8 cellular contexts compared by ENCODE assay signal in genomic region chr9:94374176-94375056, GRCh38. TPM values are rescaled to one million over a fixed set of nuclear protein-coding genes. Genes with fewer than 3 reads are reported as not detected.
DNase-seq lines count a peak whose midpoint lies in the region; TF ChIP-seq lines count a peak whose summit lies in the region.
"Not testable (repeated sequence)": the region's sequence is repeated elsewhere in the genome, so short reads cannot be mapped to it uniquely, and the experiment has no call there.

No MANE protein-coding gene starts in this region.

- not testable (repeated sequence) for H3K9me2 ChIP-seq in Loucy (replicated peaks; ENCODE audit: low read depth, low read length)

- H3F3A ChIP-seq in Loucy (ENCODE audit: low read depth), result not testable (repeated sequence)

- not testable (repeated sequence) for H2AK5ac ChIP-seq in H9 (ENCODE audit: insufficient read length, low read length)

- not testable (repeated sequence) for H3K4ac ChIP-seq in H9 (ENCODE audit: low read depth, low read length)

- CTCF ChIA-PET in RWPE1 (lab: Yijun Ruan, JAX), result interaction anchor here (0.6 kb wide), 1 partner anchor 808 kb away, joined by 3 read pairs; no protein-coding TSS in a partner anchor

- H3K27me3 Mint-ChIP-seq in H9 (ENCODE audit: low read depth), result peaks cover 22% of the 10 kb centered on the region
- not testable (repeated sequence) for H3K27me3 Mint-ChIP-seq in activated T-helper 2 cell treated with anti-CD3 and anti-CD28 coated beads, Interferon-gamma antibody, Interleukin-2, Interleukin-4, amounts not matched to agents 10 μg/mL and 5 μg/mL and 100 μg/mL, durations not matched to agents 14 hours and 24 hours and 36 hours (ENCODE audit: low read depth)
- H3K27me3 Mint-ChIP-seq in nephron (ENCODE audit: low read depth), result peaks cover 14% of the 10 kb centered on the region

- not testable (repeated sequence) for H3K14ac ChIP-seq in H9 (ENCODE audit: insufficient read depth, low read length)

- not testable (repeated sequence) for H3K36me3 ChIP-seq in Loucy (ENCODE audit: insufficient read depth, low read length)

- not testable (repeated sequence) for H3K79me2 ChIP-seq in H9 (ENCODE audit: insufficient read depth, low read length)
- H3K79me2 ChIP-seq in Loucy (ENCODE audit: insufficient read depth, low read length), result peaks cover 15% of the 10 kb centered on the region

- H3K27ac Mint-ChIP-seq in H9, result peak overlapping the region; percentile 88 to 91 (median 88); a peak in 3 of 7 replicates
- peak overlapping the region; percentile 93 for H3K27ac Mint-ChIP-seq in activated T-helper 2 cell treated with anti-CD3 and anti-CD28 coated beads, Interferon-gamma antibody, Interleukin-2, Interleukin-4, amounts not matched to agents 10 μg/mL and 5 μg/mL and 100 μg/mL, durations not matched to agents 14 hours and 24 hours and 36 hours
- peak overlapping the region; percentile 86 to 98 (median 94) for H3K27ac Mint-ChIP-seq in nephron

- not testable (repeated sequence) for H3T11ph ChIP-seq in H9 (ENCODE audit: low read length)

- not testable (repeated sequence) for H3K36me3 Mint-ChIP-seq in H9 (ENCODE audit: insufficient read depth in 1 of 3, low read depth in 3 of 3); activated T-helper 2 cell treated with anti-CD3 and anti-CD28 coated beads, Interferon-gamma antibody, Interleukin-2, Interleukin-4, amounts not matched to agents 10 μg/mL and 5 μg/mL and 100 μg/mL, durations not matched to agents 14 hours and 24 hours and 36 hours (ENCODE audit: low read depth); nephron (ENCODE audit: low read depth)

- H3K18ac ChIP-seq in H9 (ENCODE audit: insufficient read length, low read depth, low read length), result not testable (repeated sequence)

- DNase-seq in G401 (ENCODE audit: low spot score) (peak; percentile 91), H9 (peak; percentile 93), RWPE1 (ENCODE audit: low spot score) (peak; percentile 94), fibroblast of pulmonary artery (ENCODE audit: low read depth) (peak; percentile 87)
- peak; percentile 90 for DNase-seq in activated T-helper 2 cell treated with anti-CD3 and anti-CD28 coated beads, Interferon-gamma antibody, Interleukin-2, Interleukin-4, amounts not matched to agents 10 μg/mL and 5 μg/mL and 100 μg/mL, durations not matched to agents 14 hours and 24 hours and 36 hours (ENCODE audit: low spot score)
- peak; percentile 94 for DNase-seq in stimulated activated naive CD4-positive, alpha-beta T cell treated with Interleukin-2 at 50 U/mL for 16 hours (lab: John Stamatoyannopoulos, UW)

- H3K4me3 Mint-ChIP-seq in H9 (peak overlapping the region; percentile 85 to 91), nephron (peak overlapping the region; percentile 90 to 96 (median 95))
- H3K4me3 Mint-ChIP-seq in activated T-helper 2 cell treated with anti-CD3 and anti-CD28 coated beads, Interferon-gamma antibody, Interleukin-2, Interleukin-4, amounts not matched to agents 10 μg/mL and 5 μg/mL and 100 μg/mL, durations not matched to agents 14 hours and 24 hours and 36 hours (ENCODE audit: low read depth), result peak overlapping the region; percentile 88

- not testable (repeated sequence) for H2BK12ac ChIP-seq in H9 (ENCODE audit: insufficient read length, low read depth, low read length)

- H3K4me1 ChIP-seq in H9 (ENCODE audit: insufficient read depth, low read length); Loucy (ENCODE audit: insufficient read depth, low read length, poor library complexity, severe bottlenecking): not testable (repeated sequence)

- not testable (repeated sequence) for H2BK15ac ChIP-seq in H9 (ENCODE audit: low read depth, low read length)

- H2BK120ac ChIP-seq in H9 (ENCODE audit: low read depth, low read length, poor library complexity, severe bottlenecking), result not testable (repeated sequence)

- H3K4me3 ChIP-seq in Loucy (ENCODE audit: low read length, poor library complexity, severe bottlenecking) (peak overlapping the region; percentile 73), fibroblast of pulmonary artery (replicated peaks; ENCODE audit: low read depth, low read length) (peak overlapping the region; percentile 57)

- H3K9me3 Mint-ChIP-seq in H9; activated T-helper 2 cell treated with anti-CD3 and anti-CD28 coated beads, Interferon-gamma antibody, Interleukin-2, Interleukin-4, amounts not matched to agents 10 μg/mL and 5 μg/mL and 100 μg/mL, durations not matched to agents 14 hours and 24 hours and 36 hours; nephron: not testable (repeated sequence)

- not testable (repeated sequence) for H4K91ac ChIP-seq in H9 (ENCODE audit: insufficient read length, low read depth, low read length)

- not testable (repeated sequence) for H3K27ac ChIP-seq in H9 (ENCODE audit: insufficient read length, low read depth, low read length)
- peak overlapping the region; percentile 86 for H3K27ac ChIP-seq in RWPE1

- not testable (repeated sequence) for H3K9ac ChIP-seq in H9 (ENCODE audit: extremely low read depth, insufficient read length, low read length)
- H3K9ac ChIP-seq in Loucy (ENCODE audit: low read depth, low read length, poor library complexity, severe bottlenecking), result peak overlapping the region; percentile 58

- intact Hi-C loops in activated T-helper 2 cell treated with anti-CD3 and anti-CD28 coated beads, Interferon-gamma antibody, Interleukin-2, Interleukin-4, amounts not matched to agents 10 μg/mL and 5 μg/mL and 100 μg/mL, durations not matched to agents 14 hours and 24 hours and 36 hours (cut with micrococcal nuclease), result not testable (repeated sequence)

- WGBS in H9 (ENCODE audit: extremely low coverage, insufficient read length, low lambda C conversion rate), result no CpG with 5 or more reads among the region's 106 CpGs

- not testable (repeated sequence) for H2BK20ac ChIP-seq in H9 (ENCODE audit: low read depth, low read length, poor library complexity, severe bottlenecking)

- in situ Hi-C loops in G401 (cut with HindIII; ENCODE audit: low sequenced_read_pairs), result not testable (repeated sequence)

- H3K27me3 ChIP-seq in H9 (ENCODE audit: insufficient read depth, low read length), result not testable (repeated sequence)
- H3K27me3 ChIP-seq in Loucy (ENCODE audit: insufficient read depth, low read length, poor library complexity, severe bottlenecking), result peaks cover 28% of the 10 kb centered on the region

- H3K9me3 ChIP-seq in H9 (ENCODE audit: control insufficient read depth, low read depth, low read length); Loucy (ENCODE audit: insufficient read depth, low read depth, low read length): not testable (repeated sequence)

- not testable (repeated sequence) for H3K23me2 ChIP-seq in H9 (ENCODE audit: insufficient read length, low read depth, low read length, poor library complexity, severe bottlenecking)

- H4K20me1 ChIP-seq in H9 (ENCODE audit: control insufficient read depth, insufficient read depth, insufficient read length); Loucy (ENCODE audit: insufficient read depth, low read length, poor library complexity, severe bottlenecking): not testable (repeated sequence)

- not testable (repeated sequence) for H3K56ac ChIP-seq in H9 (ENCODE audit: insufficient read length, low read depth, low read length)

- not testable (repeated sequence) for H2AFZ ChIP-seq in H9 (ENCODE audit: low read length)
- H2AFZ ChIP-seq in Loucy (ENCODE audit: low read length), result peak overlapping the region; percentile 92

- POLR2A ChIA-PET in RWPE1 (lab: Yijun Ruan, JAX; ENCODE audit: low non-redundant PET), result interaction anchor here (0.7 kb wide), 1 partner anchor 75 kb away, joined by 3 read pairs; no protein-coding TSS in a partner anchor

- not testable (repeated sequence) for H4K5ac ChIP-seq in H9 (ENCODE audit: insufficient read length, low read depth, low read length)

- not testable (repeated sequence) for H3K4me2 ChIP-seq in H9 (ENCODE audit: insufficient read depth, insufficient read length, low read length)
- peak overlapping the region; percentile 64 for H3K4me2 ChIP-seq in Loucy (ENCODE audit: low read depth, low read length, poor library complexity, severe bottlenecking)

- TF ChIP-seq CTCF in H9 (conservative IDR thresholded peaks at IDR 0.05); Loucy (conservative IDR thresholded peaks at IDR 0.05; ENCODE audit: low read length); RWPE1 (conservative IDR thresholded peaks at IDR 0.05; ENCODE audit: low read depth); fibroblast of pulmonary artery (IDR thresholded peaks at IDR 0.05; ENCODE audit: low read length, missing control alignments); nephron (IDR thresholded peaks at IDR 0.05; ENCODE audit: unreplicated experiment in 3 of 3): not testable (repeated sequence)

- not testable (repeated sequence) for H3K23ac ChIP-seq in H9 (ENCODE audit: insufficient read length, low read depth, low read length)

- H3K4me1 Mint-ChIP-seq in H9; activated T-helper 2 cell treated with anti-CD3 and anti-CD28 coated beads, Interferon-gamma antibody, Interleukin-2, Interleukin-4, amounts not matched to agents 10 μg/mL and 5 μg/mL and 100 μg/mL, durations not matched to agents 14 hours and 24 hours and 36 hours (ENCODE audit: low read depth); nephron: not testable (repeated sequence)

- H4K8ac ChIP-seq in H9 (replicated peaks; ENCODE audit: insufficient read length, low read depth, low read length), result not testable (repeated sequence)

- not testable (repeated sequence) for H3K79me1 ChIP-seq in H9 (ENCODE audit: insufficient read depth, low read depth, low read length, poor library complexity, severe bottlenecking)

- H2BK5ac ChIP-seq in H9 (ENCODE audit: insufficient read length, low read length), result not testable (repeated sequence)

RNA-seq across cellular contexts. Expression of gene NUTM2F, which starts 46.0 kb away (rescaled TPM):
- not detected in 2 replicates for total RNA-seq in G401 (2014; rRNA removed; shearing (Covaris generic))
- total RNA-seq in H9 (2021), result 0.15 TPM in 1 of 2 replicates, not detected in the other
- not detected in 2 replicates for total RNA-seq in activated T-helper 2 cell treated with anti-CD3 and anti-CD28 coated beads, Interferon-gamma antibody, Interleukin-2, Interleukin-4, amounts not matched to agents 10 μg/mL and 5 μg/mL and 100 μg/mL, durations not matched to agents 14 hours and 24 hours and 36 hours
